8 cellular contexts compared by ENCODE assay signal in genomic region chr6:143941852-143942627, GRCh38.
DNase-seq lines count a peak whose midpoint lies in the region; ATAC-seq and TF ChIP-seq lines count a peak whose summit lies in the region.

No MANE protein-coding gene starts in this region.

- H3K27ac Mint-ChIP-seq in CD4-positive, alpha-beta memory T cell, result no peak overlapping the region

- POLR2A ChIA-PET in CD4-positive, alpha-beta memory T cell (lab: Charles Lee; ENCODE audit: partially characterized antibody), result no interaction called here

- H3K9me3 Mint-ChIP-seq in CD4-positive, alpha-beta memory T cell, result peaks cover 0 to under 1% (median 0%) of the 10 kb centered on the region in 8 donors

- H3K4me3 ChIP-seq in CD4-positive, alpha-beta memory T cell (ENCODE audit: low read length in 2 of 2), result no peak overlapping the region
- H3K4me3 ChIP-seq in MM.1S (ENCODE audit: low read length) (no peak overlapping the region), WERI-Rb-1 (ENCODE audit: low read depth, low read length) (no peak overlapping the region), lower lobe of right lung (no peak overlapping the region)

- H3K4me1 Mint-ChIP-seq in CD4-positive, alpha-beta memory T cell, result peaks cover 4 to 7% (median 6%) of the 10 kb centered on the region in 4 donors

- no peaks in the 10 kb centered on the region for H3K79me2 ChIP-seq in MM.1S (ENCODE audit: low read length)

- H3K27ac ChIP-seq in CD4-positive, alpha-beta memory T cell (ENCODE audit: low read depth, low read length), result no peak overlapping the region
- no peak overlapping the region for H3K27ac ChIP-seq in MM.1S (ENCODE audit: low read length)
- H3K27ac ChIP-seq in WERI-Rb-1, result no peak overlapping the region
- H3K27ac ChIP-seq in lower lobe of right lung, result no peak overlapping the region

- TF ChIP-seq CTCF in MM.1S (IDR thresholded peaks at IDR 0.05; ENCODE audit: low read length) (peak; percentile 52), WERI-Rb-1 (IDR thresholded peaks at IDR 0.05; ENCODE audit: low read depth, low read length) (peak; percentile 97), lower lobe of right lung (IDR thresholded peaks at IDR 0.05) (peak; percentile 62)

- H3K27me3 Mint-ChIP-seq in CD4-positive, alpha-beta memory T cell, result peaks cover 3 to 4% of the 10 kb centered on the region in 2 donors

- H3K27me3 ChIP-seq in CD4-positive, alpha-beta memory T cell (ENCODE audit: insufficient read depth, low read length), result no peaks in the 10 kb centered on the region
- H3K27me3 ChIP-seq in MM.1S (replicated peaks; ENCODE audit: insufficient read depth, low read length) (no peaks in the 10 kb centered on the region), WERI-Rb-1 (ENCODE audit: insufficient read depth, low read depth, severe bottlenecking) (no peaks in the 10 kb centered on the region), lower lobe of right lung (ENCODE audit: low read depth) (no peaks in the 10 kb centered on the region)

- peak; percentile 68 for ATAC-seq in GM19467 (IDR thresholded peaks at IDR 0.05; ENCODE audit: unreplicated experiment)
- peak; percentile 74 to 78 for ATAC-seq in lower lobe of right lung

- H3K9me3 ChIP-seq in CD4-positive, alpha-beta memory T cell (ENCODE audit: control insufficient read depth in 1 of 2, low read length in 2 of 2), result no peaks in the 10 kb centered on the region
- H3K9me3 ChIP-seq in MM.1S (replicated peaks; ENCODE audit: insufficient read depth, low read length) (no peaks in the 10 kb centered on the region), WERI-Rb-1 (ENCODE audit: severe bottlenecking) (no peaks in the 10 kb centered on the region), lower lobe of right lung (peaks cover 3% of the 10 kb centered on the region)

- peak; percentile 22 to 44 (median 27) for DNase-seq in CD4-positive, alpha-beta memory T cell
- DNase-seq in MM.1S (peak; percentile 39), WERI-Rb-1 (peak; percentile 86), lower lobe of right lung (peak; percentile 78), NCI-H774 (lab: John Stamatoyannopoulos, UW) (no peak)
- peak; percentile 7 for DNase-seq in central memory CD4-positive, alpha-beta T cell
- peak; percentile 12 to 39 for DNase-seq in stimulated activated CD8-positive, alpha-beta memory T cell treated with anti-CD3 and anti-CD28 coated beads, Interleukin-7, amount 100 ng/mL, for 4 hours (ENCODE audit: low read depth in 2 of 2)

- no peaks in the 10 kb centered on the region for H4K20me1 ChIP-seq in MM.1S (ENCODE audit: insufficient read depth, low read length)

- no peak overlapping the region for H2AFZ ChIP-seq in MM.1S (ENCODE audit: low read length)

- no peaks in the 10 kb centered on the region for H3F3A ChIP-seq in MM.1S (ENCODE audit: insufficient read depth, low read length)

- intact Hi-C loops in CD4-positive, alpha-beta memory T cell (cut with micrococcal nuclease), result loop anchor here (2.0 to 10.0 kb wide), 4 partner anchors 123 to 1270 kb away; partner anchors contain the start of genes FUCA2 and SF3B5
- intact Hi-C loops in lower lobe of right lung (cut with DNase I), result no loop called here

- no peak overlapping the region for H3K4me2 ChIP-seq in MM.1S (ENCODE audit: low read depth, low read length)

- no peaks in the 10 kb centered on the region for H3K36me3 ChIP-seq in CD4-positive, alpha-beta memory T cell (ENCODE audit: insufficient read depth, low read length)
- no peaks in the 10 kb centered on the region for H3K36me3 ChIP-seq in MM.1S (replicated peaks; ENCODE audit: insufficient read depth, low read length)
- no peaks in the 10 kb centered on the region for H3K36me3 ChIP-seq in WERI-Rb-1
- no peaks in the 10 kb centered on the region for H3K36me3 ChIP-seq in lower lobe of right lung

- CTCF ChIA-PET in CD4-positive, alpha-beta memory T cell (lab: Charles Lee; ENCODE audit: partially characterized antibody), result interaction anchor here (0.8 to 6.6 kb wide), 20 partner anchors 9 to 433 kb away, joined by 3 to 66 read pairs (median 4); partner anchors contain the start of gene PLAGL1

- H3K9ac ChIP-seq in MM.1S (ENCODE audit: low read length), result no peak overlapping the region

- no peaks in the 10 kb centered on the region for H3K4me1 ChIP-seq in CD4-positive, alpha-beta memory T cell (ENCODE audit: insufficient read depth, low read length)
- H3K4me1 ChIP-seq in MM.1S (ENCODE audit: low read length) (no peaks in the 10 kb centered on the region; the same call in 1 of the 2 replicates), lower lobe of right lung (no peaks in the 10 kb centered on the region)

- peaks cover 0 to 4% of the 10 kb centered on the region in 2 donors for H3K36me3 Mint-ChIP-seq in CD4-positive, alpha-beta memory T cell

- no peak overlapping the region for H3K4me3 Mint-ChIP-seq in CD4-positive, alpha-beta memory T cell

- no peaks in the 10 kb centered on the region for H3K9me2 ChIP-seq in MM.1S (replicated peaks; ENCODE audit: insufficient read depth, low read length)
